Comparison of ENCODE assay signal across 20 cellular contexts in genomic region chr5:175379867-175380266, GRCh38.
A peak's percentile ranks its signal among the peaks of the same experiment; 100 is the strongest.
DNase-seq lines count a peak whose midpoint lies in the region; ATAC-seq, FAIRE-seq and TF ChIP-seq lines count a peak whose summit lies in the region.
"Had no signal": no experiment of that assay in that cellular context is flagged by ENCODE, and none has a peak within 500 bp of the region (broad histone marks: within the 10 kb centered on the region; RNA-seq: fewer than 3 reads in every experiment).

No MANE protein-coding gene starts in this region.

- no peak overlapping the region; the same call in 2 of the 3 replicates for H3K4me2 ChIP-seq in A549
- H3K4me2 ChIP-seq in PC-3 (ENCODE audit: low read length): no peak overlapping the region
- no peak overlapping the region for H3K4me2 ChIP-seq in smooth muscle cell

- H3K4me1 ChIP-seq in A549 (peaks cover 50% of the 10 kb centered on the region), PC-3 (ENCODE audit: insufficient read depth, low read length) (peaks cover 50% of the 10 kb centered on the region), foreskin keratinocyte (peaks cover 18% of the 10 kb centered on the region), smooth muscle cell (ENCODE audit: low read depth) (peaks cover 4% of the 10 kb centered on the region), upper lobe of right lung (no peaks in the 10 kb centered on the region)
- H3K4me1 ChIP-seq: BE2C had no signal

- intact Hi-C loops in PC-3 (cut with micrococcal nuclease) (no loop called here), upper lobe of right lung (cut with DNase I) (no loop called here)

- H3K79me2 ChIP-seq in PC-3 (ENCODE audit: low read length) (no peaks in the 10 kb centered on the region), smooth muscle cell (ENCODE audit: low read depth) (no peaks in the 10 kb centered on the region)

- H3K36me3 ChIP-seq in PC-3 (ENCODE audit: low read depth, low read length) (no peaks in the 10 kb centered on the region), smooth muscle cell (ENCODE audit: low read depth) (no peaks in the 10 kb centered on the region), upper lobe of right lung (no peaks in the 10 kb centered on the region)
- H3K36me3 ChIP-seq: BE2C had no signal

- H2AFZ ChIP-seq in PC-3 (ENCODE audit: low read length): no peak overlapping the region
- H2AFZ ChIP-seq in smooth muscle cell (ENCODE audit: low read depth): no peak overlapping the region

- H3K4me3 ChIP-seq in A549 (no peak overlapping the region), PC-3 (ENCODE audit: low read length) (no peak overlapping the region), smooth muscle cell (no peak overlapping the region), upper lobe of right lung (no peak overlapping the region)
- H3K4me3 ChIP-seq: GM12878 had no signal

- H3K9me3 ChIP-seq in A549 (peaks cover 3% of the 10 kb centered on the region; the same call in 1 of the 3 replicates), PC-3 (ENCODE audit: low read length) (no peaks in the 10 kb centered on the region), smooth muscle cell (replicated peaks; ENCODE audit: low read depth) (no peaks in the 10 kb centered on the region), upper lobe of right lung (no peaks in the 10 kb centered on the region)
- H3K9me3 ChIP-seq: BE2C had no signal

- no peak for TF ChIP-seq RAD21 in A549 (conservative IDR thresholded peaks at IDR 0.05 in 1 of 2, IDR thresholded peaks at IDR 0.05 in 1 of 2)

- POLR2A ChIA-PET in A549 (lab: Yijun Ruan, JAX): interaction anchor here (2.6 kb wide), 1 partner anchor 35 kb away, joined by 40 read pairs; no protein-coding TSS in a partner anchor
- POLR2A ChIA-PET in PC-3 (lab: Charles Lee; ENCODE audit: unreplicated experiment): no interaction called here

- CTCF ChIA-PET in A549 (lab: Yijun Ruan, JAX) (interaction anchor here (0.6 to 2.9 kb wide), 4 partner anchors 18 to 184 kb away, joined by 3 to 14 read pairs (median 4); partner anchors contain the start of gene DRD1), PC-3 (lab: Charles Lee) (no interaction called here)

- no peaks in the 10 kb centered on the region for H3F3A ChIP-seq in PC-3 (ENCODE audit: low read length, unreplicated experiment)
- peaks cover 6% of the 10 kb centered on the region for H3F3A ChIP-seq in smooth muscle cell (ENCODE audit: low read depth)

- 0% methylated on average over 1 of the region's 1 CpG for WGBS in A549 (ENCODE audit: missing lambda C conversion rate)
- WGBS in smooth muscle cell (ENCODE audit: low lambda C conversion rate): 0% methylated on average over 1 of the region's 1 CpG

- BruUV-seq in PC-3 (replicated peaks; lab: Mats Ljungman, UMichigan): no TSS peak

- no peak for ATAC-seq in A549
- ATAC-seq in PC-3: no peak
- no peak for ATAC-seq in foreskin keratinocyte
- ATAC-seq in upper lobe of right lung: no peak
- ATAC-seq: GM12878, HepG2 had no signal

- H4K20me1 ChIP-seq in PC-3 (ENCODE audit: low read length) (no peaks in the 10 kb centered on the region), smooth muscle cell (ENCODE audit: low read depth) (no peaks in the 10 kb centered on the region)

- no peak overlapping the region for H3K9ac ChIP-seq in PC-3 (ENCODE audit: low read length)
- no peak overlapping the region for H3K9ac ChIP-seq in smooth muscle cell (ENCODE audit: low read depth)

- no peak for TF ChIP-seq CTCF in A549 (IDR thresholded peaks at IDR 0.05)
- TF ChIP-seq CTCF in PC-3 (conservative IDR thresholded peaks at IDR 0.05; ENCODE audit: low read depth, low read length): no peak
- no peak for TF ChIP-seq CTCF in foreskin keratinocyte (conservative IDR thresholded peaks at IDR 0.05)
- TF ChIP-seq CTCF in smooth muscle cell (IDR thresholded peaks at IDR 0.05; ENCODE audit: borderline replicate concordance, insufficient read depth, poor library complexity, severe bottlenecking): no peak
- TF ChIP-seq CTCF in upper lobe of right lung (IDR thresholded peaks at IDR 0.05): no peak

- no peaks in the 10 kb centered on the region for H3K9me2 ChIP-seq in PC-3 (replicated peaks; ENCODE audit: low read length)

- FAIRE-seq in A549 (lab: Jason Lieb, UNC): no peak
- FAIRE-seq: GM12878, GM19239, H1, HepG2 had no signal

- no peak for TF ChIP-seq EP300 in A549 (IDR thresholded peaks at IDR 0.05)

- no peak for TF ChIP-seq POLR2A in A549 (IDR thresholded peaks at IDR 0.05; ENCODE audit: low read length)

- H3K27me3 ChIP-seq in PC-3 (ENCODE audit: low read length) (no peaks in the 10 kb centered on the region), foreskin keratinocyte (no peaks in the 10 kb centered on the region), smooth muscle cell (ENCODE audit: low read depth) (no peaks in the 10 kb centered on the region), upper lobe of right lung (no peaks in the 10 kb centered on the region)

- DNase-seq in A549 (ENCODE audit: low read depth in 1 of 2, low spot score in 1 of 2) (no peak), PC-3 (no peak), foreskin keratinocyte (no peak), smooth muscle cell (lab: John Stamatoyannopoulos, UW; ENCODE audit: unreplicated experiment) (no peak), upper lobe of right lung (no peak), HT-29 (ENCODE audit: low spot score) (no peak), DMS79 treated with DMSO at 0.1 percent for 48 hours (lab: John Stamatoyannopoulos, UW) (no peak)
- DNase-seq: 8988T; ACHN; BE2C; CD4-positive, alpha-beta T cell; DMS153; DMS79; H9; KBM-7 had no signal

- H3K27ac ChIP-seq in A549 (peak overlapping the region; percentile 83 to 86; a peak in 5 of 6 replicates), PC-3 (ENCODE audit: low read length) (peak overlapping the region; percentile 96; the same call in 1 of the 2 replicates), foreskin keratinocyte (peak overlapping the region; percentile 73), smooth muscle cell (ENCODE audit: low read depth) (peak overlapping the region; percentile 85), upper lobe of right lung (no peak overlapping the region)
- H3K27ac ChIP-seq: C4-2B had no signal

TF ChIP-seq in A549, 52 proteins besides CTCF, POLR2A, EP300 and RAD21:
- no peak for TF ChIP-seq USF2 (IDR thresholded peaks at IDR 0.05)
- no peak for TF ChIP-seq RARB (CRISPR knock-in tag; IDR thresholded peaks at IDR 0.05)
- TF ChIP-seq E2F6 (IDR thresholded peaks at IDR 0.05; ENCODE audit: borderline replicate concordance, low read depth): no peak
- no peak for TF ChIP-seq RCOR1 (IDR thresholded peaks at IDR 0.05; ENCODE audit: low read depth, low read length)
- TF ChIP-seq ZNF302 (CRISPR knock-in tag; IDR thresholded peaks at IDR 0.05): no peak
- no peak for TF ChIP-seq HOXB13 (CRISPR knock-in tag; IDR thresholded peaks at IDR 0.05; ENCODE audit: low read depth)
- TF ChIP-seq, protein P1, sequence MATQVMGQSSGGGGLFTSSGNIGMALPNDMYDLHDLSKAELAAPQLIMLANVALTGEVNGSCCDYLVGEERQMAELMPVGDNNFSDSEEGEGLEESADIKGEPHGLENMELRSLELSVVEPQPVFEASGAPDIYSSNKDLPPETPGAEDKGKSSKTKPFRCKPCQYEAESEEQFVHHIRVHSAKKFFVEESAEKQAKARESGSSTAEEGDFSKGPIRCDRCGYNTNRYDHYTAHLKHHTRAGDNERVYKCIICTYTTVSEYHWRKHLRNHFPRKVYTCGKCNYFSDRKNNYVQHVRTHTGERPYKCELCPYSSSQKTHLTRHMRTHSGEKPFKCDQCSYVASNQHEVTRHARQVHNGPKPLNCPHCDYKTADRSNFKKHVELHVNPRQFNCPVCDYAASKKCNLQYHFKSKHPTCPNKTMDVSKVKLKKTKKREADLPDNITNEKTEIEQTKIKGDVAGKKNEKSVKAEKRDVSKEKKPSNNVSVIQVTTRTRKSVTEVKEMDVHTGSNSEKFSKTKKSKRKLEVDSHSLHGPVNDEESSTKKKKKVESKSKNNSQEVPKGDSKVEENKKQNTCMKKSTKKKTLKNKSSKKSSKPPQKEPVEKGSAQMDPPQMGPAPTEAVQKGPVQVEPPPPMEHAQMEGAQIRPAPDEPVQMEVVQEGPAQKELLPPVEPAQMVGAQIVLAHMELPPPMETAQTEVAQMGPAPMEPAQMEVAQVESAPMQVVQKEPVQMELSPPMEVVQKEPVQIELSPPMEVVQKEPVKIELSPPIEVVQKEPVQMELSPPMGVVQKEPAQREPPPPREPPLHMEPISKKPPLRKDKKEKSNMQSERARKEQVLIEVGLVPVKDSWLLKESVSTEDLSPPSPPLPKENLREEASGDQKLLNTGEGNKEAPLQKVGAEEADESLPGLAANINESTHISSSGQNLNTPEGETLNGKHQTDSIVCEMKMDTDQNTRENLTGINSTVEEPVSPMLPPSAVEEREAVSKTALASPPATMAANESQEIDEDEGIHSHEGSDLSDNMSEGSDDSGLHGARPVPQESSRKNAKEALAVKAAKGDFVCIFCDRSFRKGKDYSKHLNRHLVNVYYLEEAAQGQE (IDR thresholded peaks at IDR 0.05): no peak
- TF ChIP-seq ESRRA (IDR thresholded peaks at IDR 0.05; ENCODE audit: borderline replicate concordance, low read length): no peak
- TF ChIP-seq RNF2 (IDR thresholded peaks at IDR 0.05; ENCODE audit: borderline replicate concordance, low read depth): no peak
- TF ChIP-seq CBX8 (IDR thresholded peaks at IDR 0.05): no peak
- no peak for TF ChIP-seq NR3C1 (IDR thresholded peaks at IDR 0.05)
- TF ChIP-seq HDAC2 (IDR thresholded peaks at IDR 0.05): no peak
- no peak for TF ChIP-seq EHMT2 (IDR thresholded peaks at IDR 0.05; ENCODE audit: low read depth)
- TF ChIP-seq NPAS2 (CRISPR knock-in tag; IDR thresholded peaks at IDR 0.05; ENCODE audit: borderline replicate concordance): no peak
